1 cellular context compared by ENCODE assay signal in genomic region chr4:141891260-141892120, GRCh38.
TF ChIP-seq lines count a peak whose summit lies in the region.

No MANE protein-coding gene starts in this region.

TF ChIP-seq in WTC11, 78 proteins besides CTCF, POLR2A, EP300 and RAD21 (continued from another document):
- TF ChIP-seq AR (CRISPR knock-in tag; IDR thresholded peaks at IDR 0.05) (no peak), MAX (CRISPR knock-in tag; IDR thresholded peaks at IDR 0.05) (no peak), ESRRA (CRISPR knock-in tag; IDR thresholded peaks at IDR 0.05; ENCODE audit: borderline replicate concordance) (no peak), CBFB (CRISPR knock-in tag; IDR thresholded peaks at IDR 0.05; ENCODE audit: low read depth) (no peak), ETV6 (CRISPR knock-in tag; IDR thresholded peaks at IDR 0.05) (no peak), TEAD4 (CRISPR knock-in tag; IDR thresholded peaks at IDR 0.05) (no peak), ZNF423 (CRISPR knock-in tag; IDR thresholded peaks at IDR 0.05) (no peak), EMX1 (CRISPR knock-in tag; IDR thresholded peaks at IDR 0.05) (no peak), ELF4 (CRISPR knock-in tag; IDR thresholded peaks at IDR 0.05; ENCODE audit: low read depth) (no peak), ZNF263 (CRISPR knock-in tag; IDR thresholded peaks at IDR 0.05; ENCODE audit: low read depth) (no peak), ZNF512 (CRISPR knock-in tag; IDR thresholded peaks at IDR 0.05; ENCODE audit: borderline replicate concordance) (no peak)
